ENCODE assay signal across 8 cellular contexts in the genomic region with DNA sequence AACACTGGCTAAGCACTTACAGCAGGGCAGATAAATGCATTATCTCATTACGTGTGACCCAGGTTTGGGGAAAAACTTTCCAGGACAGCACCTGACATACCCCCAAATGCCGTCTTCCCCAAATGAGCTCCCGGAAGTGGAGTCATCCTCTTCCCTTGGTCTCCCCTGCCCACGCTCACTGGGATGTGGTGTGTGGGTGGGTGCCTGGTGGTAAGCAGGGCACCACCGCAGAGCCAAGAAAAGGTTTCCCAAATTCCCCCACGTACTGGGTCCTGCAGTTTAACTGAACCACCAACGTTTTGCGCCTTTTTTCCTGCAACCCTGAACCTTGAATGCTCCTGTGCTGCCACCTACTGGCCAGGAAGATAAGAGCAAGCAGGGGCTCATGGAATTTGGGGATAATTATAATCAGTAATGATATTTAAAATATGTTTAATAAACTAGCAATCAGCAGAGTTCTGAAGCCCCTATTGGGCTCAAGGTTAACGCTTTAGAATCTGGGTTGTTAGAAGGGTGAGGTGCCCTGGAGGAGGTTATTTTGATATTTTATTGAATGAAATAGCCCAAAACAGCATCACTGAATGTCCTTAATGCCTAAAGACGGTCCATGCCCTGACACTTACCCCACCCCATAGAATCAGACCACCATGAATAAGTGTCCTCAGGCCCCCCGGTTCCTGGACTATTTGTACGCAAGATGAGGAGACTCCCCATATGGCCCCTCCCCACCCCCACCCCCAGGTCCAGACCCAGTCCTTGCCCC. TPM values are rescaled to one million over a fixed set of nuclear protein-coding genes. Genes with fewer than 3 reads are reported as not detected.
DNase-seq lines count a peak whose midpoint lies in the region; ATAC-seq and TF ChIP-seq lines count a peak whose summit lies in the region.

No MANE protein-coding gene starts in this region.

- peaks cover 34% of the 10 kb centered on the region for H3K27me3 Mint-ChIP-seq in type B pancreatic cell

- no peaks in the 10 kb centered on the region for H3K79me2 ChIP-seq in OCI-LY3 (ENCODE audit: low read length)

- H3K36me3 Mint-ChIP-seq in type B pancreatic cell: no peaks in the 10 kb centered on the region

- H3K27me3 ChIP-seq in HL-60 (ENCODE audit: insufficient read depth, poor library complexity, severe bottlenecking) (peaks cover 4% of the 10 kb centered on the region), OCI-LY3 (ENCODE audit: low read depth, low read length) (no peaks in the 10 kb centered on the region)

- H3K27ac Mint-ChIP-seq in type B pancreatic cell: no peak overlapping the region

- H3K4me1 Mint-ChIP-seq in type B pancreatic cell (ENCODE audit: unreplicated experiment): no peaks in the 10 kb centered on the region

- peak; percentile 51 for DNase-seq in CD1c-positive myeloid dendritic cell (ENCODE audit: extremely low spot score)
- peak in 1 of 2 experiments; percentile 51 for DNase-seq in HL-60 (ENCODE audit: low read depth in 1 of 2, low spot score in 1 of 2)
- DNase-seq in activated T-cell treated with anti-CD3 and anti-CD28 coated beads, Interleukin-2, amount 50 U/mL, for 1 hour: peak; percentile 68
- peak; percentile 61 for DNase-seq in fibroblast of peridontal ligament (ENCODE audit: extremely low read depth)
- peak; percentile 75 for DNase-seq in omental fat pad (ENCODE audit: low spot score)
- DNase-seq in type B pancreatic cell (ENCODE audit: extremely low spot score, unreplicated experiment): no peak

- no peaks in the 10 kb centered on the region for H3K9me3 ChIP-seq in OCI-LY3 (ENCODE audit: insufficient read depth, low read length)

- peak overlapping the region; percentile 40; the same call in 1 of the 2 replicates for H3K9ac ChIP-seq in OCI-LY3 (ENCODE audit: low read length)

- H3K4me3 ChIP-seq in HL-60 (replicated peaks; ENCODE audit: insufficient read depth, low read length): no peak overlapping the region
- peak overlapping the region; percentile 79 for H3K4me3 ChIP-seq in OCI-LY3 (ENCODE audit: low read length)

- H3K4me2 ChIP-seq in OCI-LY3 (ENCODE audit: low read length): peak overlapping the region; percentile 90

- no peaks in the 10 kb centered on the region for H4K20me1 ChIP-seq in OCI-LY3 (ENCODE audit: insufficient read depth, low read length)

- H3K9me3 Mint-ChIP-seq in type B pancreatic cell: peaks cover under 1% of the 10 kb centered on the region

- no peak overlapping the region for H3K4me3 Mint-ChIP-seq in type B pancreatic cell

- no peaks in the 10 kb centered on the region; the same call in 1 of the 2 replicates for H3K4me1 ChIP-seq in OCI-LY3 (ENCODE audit: low read length)

- TF ChIP-seq CTCF in HL-60 (IDR thresholded peaks at IDR 0.05; ENCODE audit: insufficient read depth, low read length) (peak; percentile 85), OCI-LY3 (IDR thresholded peaks at IDR 0.05; ENCODE audit: low read depth, low read length) (peak; percentile 94), omental fat pad (IDR thresholded peaks at IDR 0.05) (no peak), type B pancreatic cell (conservative IDR thresholded peaks at IDR 0.05) (peak; percentile 98)

- H3K36me3 ChIP-seq in OCI-LY3 (replicated peaks; ENCODE audit: low read depth, low read length): no peaks in the 10 kb centered on the region

- H3K27ac ChIP-seq in HL-60 (replicated peaks) (no peak overlapping the region), OCI-LY3 (ENCODE audit: low read length) (no peak overlapping the region)

- ATAC-seq in omental fat pad (ENCODE audit: low FRiP score) (no peak), GM21717 (IDR thresholded peaks at IDR 0.05; ENCODE audit: unreplicated experiment) (no peak)

- peak overlapping the region; percentile 58 for H2AFZ ChIP-seq in OCI-LY3 (ENCODE audit: low read depth, low read length)

RNA-seq across cellular contexts. Expression of a gene that starts 8.0 kb away (rescaled TPM):
- total RNA-seq in omental fat pad (not detected), type B pancreatic cell (ENCODE audit: low replicate concordance) (not detected in 2 replicates)

RNA-seq across cellular contexts. Expression of a gene that starts 41.6 kb away (rescaled TPM):
- 10 to 100 TPM in 1 of 4 donors, 1 to 10 TPM in 3; 4.3 to 18.2 (median 6.4) TPM for total RNA-seq in omental fat pad
- total RNA-seq in type B pancreatic cell (ENCODE audit: low replicate concordance): 3.5 and 4.5 TPM in 2 replicates

Comparison
In these comparisons a context has a peak if more than half of its experiments do, and no peak if none do; other contexts are left out.
1. CTCF ChIP-seq: peak in HL-60 (single experiment), OCI-LY3 (single experiment) and type B pancreatic cell (single experiment); none in omental fat pad (0 of 3).